In genomic region chr6:149581349-149581748, GRCh38 we compare ENCODE assay signal across 1 cellular context.
A peak's percentile ranks its signal among the peaks of the same experiment; 100 is the strongest.
TF ChIP-seq lines count a peak whose summit lies in the region.

No MANE protein-coding gene starts in this region.

TF ChIP-seq in HEK293, 187 proteins besides CTCF, POLR2A, EP300 and RAD21:
- TF ChIP-seq PRDM4 (tag by site-specific recombination; IDR thresholded peaks at IDR 0.05) (no peak), ZNF664 (tag by site-specific recombination; IDR thresholded peaks at IDR 0.05) (peak; percentile 66)
